Comparison of ENCODE assay signal across 8 cellular contexts in the genomic region with DNA sequence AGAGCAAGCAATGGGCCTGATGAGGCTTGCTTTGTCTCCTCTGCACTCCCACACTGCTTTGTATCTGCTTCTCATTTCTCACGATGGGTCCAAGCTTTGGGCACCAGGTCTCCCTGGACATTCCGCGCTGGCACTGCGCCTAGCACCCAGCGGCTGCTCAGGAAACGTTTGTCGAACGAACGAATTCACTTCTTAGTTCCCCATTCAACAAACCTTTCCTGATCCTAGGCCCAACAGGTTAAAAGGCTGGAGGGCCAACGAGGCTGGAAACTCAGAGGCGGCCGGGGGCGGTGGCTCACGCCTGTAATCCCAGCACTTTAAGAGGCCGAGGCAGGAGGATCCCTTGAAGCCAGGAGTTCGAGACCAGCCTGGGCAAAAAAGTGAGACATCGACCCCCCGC. TPM values are rescaled to one million over a fixed set of nuclear protein-coding genes. Genes with fewer than 3 reads are reported as not detected.
DNase-seq lines count a peak whose midpoint lies in the region; ATAC-seq and TF ChIP-seq lines count a peak whose summit lies in the region.

No MANE protein-coding gene starts in this region.

- H3K9me2 ChIP-seq in Loucy (replicated peaks; ENCODE audit: low read depth, low read length): no peaks in the 10 kb centered on the region

- H3K36me3 ChIP-seq in BLaER1 (peaks cover 21% of the 10 kb centered on the region; the same call in 1 of the 2 replicates), Loucy (ENCODE audit: insufficient read depth, low read length) (no peaks in the 10 kb centered on the region)
- H3K36me3 ChIP-seq in naive thymus-derived CD4-positive, alpha-beta T cell (ENCODE audit: control insufficient read depth in 2 of 3, insufficient read depth in 3 of 3, low read length in 3 of 3): peaks cover 0 to 8% (median 0%) of the 10 kb centered on the region in 3 experiments

- no peaks in the 10 kb centered on the region for H3K9me3 Mint-ChIP-seq in central memory CD8-positive, alpha-beta T cell
- H3K9me3 Mint-ChIP-seq in naive thymus-derived CD4-positive, alpha-beta T cell: no peaks in the 10 kb centered on the region

- no peaks in the 10 kb centered on the region for H3K27me3 Mint-ChIP-seq in central memory CD8-positive, alpha-beta T cell
- no peaks in the 10 kb centered on the region for H3K27me3 Mint-ChIP-seq in naive thymus-derived CD4-positive, alpha-beta T cell

- peaks cover 17% of the 10 kb centered on the region for H3K36me3 Mint-ChIP-seq in central memory CD8-positive, alpha-beta T cell (ENCODE audit: insufficient read depth)
- H3K36me3 Mint-ChIP-seq in naive thymus-derived CD4-positive, alpha-beta T cell: peaks cover 0 to 12% (median 7%) of the 10 kb centered on the region in 5 donors

- intact Hi-C loops in naive thymus-derived CD4-positive, alpha-beta T cell (cut with micrococcal nuclease): loop anchor here (1.0 to 5.0 kb wide), 14 partner anchors 10 to 1453 kb away; a partner anchor contains a TSS

- peaks cover 94% of the 10 kb centered on the region for H3K79me2 ChIP-seq in Loucy (ENCODE audit: insufficient read depth, low read length)

- H3K4me1 Mint-ChIP-seq in central memory CD8-positive, alpha-beta T cell: peaks cover 55% of the 10 kb centered on the region
- H3K4me1 Mint-ChIP-seq in naive thymus-derived CD4-positive, alpha-beta T cell: peaks cover 35 to 85% (median 72%) of the 10 kb centered on the region in 7 donors

- H3K27ac Mint-ChIP-seq in central memory CD8-positive, alpha-beta T cell (ENCODE audit: low read depth): peak overlapping the region; percentile 93
- peak overlapping the region; percentile 71 to 98 (median 95) for H3K27ac Mint-ChIP-seq in naive thymus-derived CD4-positive, alpha-beta T cell

- no peaks in the 10 kb centered on the region for H3F3A ChIP-seq in Loucy (ENCODE audit: low read depth)

- peak overlapping the region; percentile 98 for H3K27ac ChIP-seq in BLaER1
- peak overlapping the region; percentile 83 for H3K27ac ChIP-seq in naive thymus-derived CD4-positive, alpha-beta T cell (ENCODE audit: low read depth, low read length)

- H3K27me3 ChIP-seq in BLaER1: no peaks in the 10 kb centered on the region
- H3K27me3 ChIP-seq in Loucy (ENCODE audit: insufficient read depth, low read length, poor library complexity, severe bottlenecking): no peaks in the 10 kb centered on the region
- H3K27me3 ChIP-seq in naive thymus-derived CD4-positive, alpha-beta T cell (ENCODE audit: control insufficient read depth in 2 of 2, insufficient read depth in 2 of 2, low read length in 2 of 2): no peaks in the 10 kb centered on the region

- POLR2A ChIA-PET in naive thymus-derived CD4-positive, alpha-beta T cell (lab: Charles Lee): interaction anchor here (1.0 to 3.2 kb wide), 6 partner anchors 10 to 466 kb away, joined by 3 to 26 read pairs (median 12); no protein-coding TSS in a partner anchor

- H3K9me3 ChIP-seq in BLaER1: no peaks in the 10 kb centered on the region
- H3K9me3 ChIP-seq in Loucy (ENCODE audit: insufficient read depth, low read depth, low read length): no peaks in the 10 kb centered on the region
- H3K9me3 ChIP-seq in naive thymus-derived CD4-positive, alpha-beta T cell (ENCODE audit: control insufficient read depth in 2 of 3, low read length in 3 of 3): no peaks in the 10 kb centered on the region

- H4K20me1 ChIP-seq in BLaER1 (peaks cover 40% of the 10 kb centered on the region), Loucy (ENCODE audit: insufficient read depth, low read length, poor library complexity, severe bottlenecking) (peaks cover 66% of the 10 kb centered on the region)

- DNase-seq in central memory CD8-positive, alpha-beta T cell (ENCODE audit: low spot score in 2 of 2): no peak
- DNase-seq in naive thymus-derived CD4-positive, alpha-beta T cell: no peak
- DNase-seq in NCI-H345 (lab: John Stamatoyannopoulos, UW): no peak
- no peak for DNase-seq in NCI-H226
- no peak for DNase-seq in dedifferentiated amniotic fluid mesenchymal stem cell (ENCODE audit: extremely low spot score)

- CTCF ChIA-PET in naive thymus-derived CD4-positive, alpha-beta T cell (lab: Charles Lee): interaction anchor here (2.2 to 2.6 kb wide), 2 partner anchors 10 to 92 kb away, joined by 9 to 11 read pairs; no protein-coding TSS in a partner anchor

- peak overlapping the region; percentile 88 for H3K4me3 Mint-ChIP-seq in central memory CD8-positive, alpha-beta T cell
- H3K4me3 Mint-ChIP-seq in naive thymus-derived CD4-positive, alpha-beta T cell: peak overlapping the region; percentile 90 to 99 (median 92)

- H2AFZ ChIP-seq in Loucy (ENCODE audit: low read length): 0 out of 2 replicates have a peak overlapping the region, but pooled peaks have one; percentile 8

- no peak for TF ChIP-seq CTCF in Loucy (conservative IDR thresholded peaks at IDR 0.05; ENCODE audit: low read length)

- H3K4me2 ChIP-seq in BLaER1 (peak overlapping the region; percentile 96), Loucy (ENCODE audit: low read depth, low read length, poor library complexity, severe bottlenecking) (peak overlapping the region; percentile 98)

- peak overlapping the region; percentile 99 for H3K4me3 ChIP-seq in BLaER1
- H3K4me3 ChIP-seq in Loucy (ENCODE audit: low read length, poor library complexity, severe bottlenecking): peak overlapping the region; percentile 81
- peak overlapping the region; percentile 77 for H3K4me3 ChIP-seq in naive thymus-derived CD4-positive, alpha-beta T cell (ENCODE audit: low read length)

- H3K9ac ChIP-seq in BLaER1 (peak overlapping the region; percentile 95), Loucy (ENCODE audit: low read depth, low read length, poor library complexity, severe bottlenecking) (peak overlapping the region; percentile 97)

- peaks cover 53% of the 10 kb centered on the region for H3K4me1 ChIP-seq in BLaER1
- H3K4me1 ChIP-seq in Loucy (ENCODE audit: insufficient read depth, low read length, poor library complexity, severe bottlenecking): peaks cover 57% of the 10 kb centered on the region
- H3K4me1 ChIP-seq in naive thymus-derived CD4-positive, alpha-beta T cell (ENCODE audit: control insufficient read depth in 2 of 2, insufficient read depth in 2 of 2, low read length in 2 of 2): peaks cover 25 to 27% of the 10 kb centered on the region in 2 donors

- ATAC-seq in central memory CD8-positive, alpha-beta T cell (replicated peaks; ENCODE audit: extremely low read depth, poor library complexity, severe bottlenecking): no peak
- ATAC-seq in naive thymus-derived CD4-positive, alpha-beta T cell: no peak
- no peak for ATAC-seq in GM19467 (IDR thresholded peaks at IDR 0.05; ENCODE audit: unreplicated experiment)

RNA-seq across cellular contexts. Expression of a gene that starts 1.0 kb away (rescaled TPM):
- total RNA-seq in naive thymus-derived CD4-positive, alpha-beta T cell: 10 to 100 TPM; 12.3 to 31.6 (median 19.8) TPM
- polyA plus RNA-seq in naive thymus-derived CD4-positive, alpha-beta T cell: 10 to 100 TPM; 55.2 to 56.9 TPM

RNA-seq across cellular contexts. Expression of a gene that starts 17.4 kb away (rescaled TPM):
- 10 to 100 TPM; 46.7 to 83.9 (median 52.5) TPM for total RNA-seq in naive thymus-derived CD4-positive, alpha-beta T cell
- 1 to 10 TPM; 6.8 to 7.0 TPM for polyA plus RNA-seq in naive thymus-derived CD4-positive, alpha-beta T cell
